8 cellular contexts compared by ENCODE assay signal in the genomic region with DNA sequence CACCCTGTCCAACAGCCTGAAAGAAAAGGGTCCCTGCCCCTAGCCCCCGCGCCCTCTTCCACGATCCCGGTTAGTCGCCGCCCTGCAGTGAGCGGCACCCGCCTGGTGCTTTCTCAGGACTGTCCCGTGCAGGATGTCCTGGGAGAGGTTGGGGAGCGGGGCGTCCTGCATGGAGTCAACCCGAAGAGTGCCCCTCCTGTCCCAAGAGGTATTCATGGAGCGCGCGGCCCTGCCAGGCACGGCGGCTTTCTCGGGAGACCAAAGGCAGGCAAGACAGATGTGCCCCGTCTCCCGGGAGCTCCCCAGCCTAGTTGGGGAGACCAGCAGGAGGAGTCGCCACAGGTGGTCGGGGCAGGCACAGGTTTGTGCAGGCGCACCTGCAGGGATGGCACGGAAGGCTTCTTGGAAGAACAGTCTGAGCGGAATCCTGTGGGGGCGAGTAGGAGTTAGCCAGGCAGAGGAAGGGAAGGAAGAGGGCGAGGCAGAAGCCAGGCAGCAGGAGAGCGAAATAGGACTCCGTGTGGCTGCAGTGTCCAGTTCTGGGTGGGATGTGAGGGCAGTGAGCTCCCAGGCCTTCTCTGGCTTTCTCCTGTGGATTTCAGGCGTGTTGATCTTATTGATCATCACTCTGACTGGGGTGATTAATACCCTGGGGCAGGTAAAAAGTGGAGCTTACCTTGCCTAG. TPM values are rescaled to one million over a fixed set of nuclear protein-coding genes. Genes with fewer than 3 reads are reported as not detected.
DNase-seq lines count a peak whose midpoint lies in the region; ATAC-seq and TF ChIP-seq lines count a peak whose summit lies in the region.

No MANE protein-coding gene starts in this region.

- H3K4me3 ChIP-seq in cardiac muscle cell (peak overlapping the region; percentile 53), ascending aorta (peak overlapping the region; percentile 89 to 99), thoracic aorta (peak overlapping the region; percentile 84)

- ATAC-seq in Right ventricle myocardium inferior (no peak), thoracic aorta (ENCODE audit: insufficient number of reproducible peaks, low FRiP score, low read depth) (no peak), GM18909 (IDR thresholded peaks at IDR 0.05; ENCODE audit: poor library complexity, unreplicated experiment) (no peak), GM21576 (IDR thresholded peaks at IDR 0.05; ENCODE audit: unreplicated experiment) (no peak)

- H3K36me3 ChIP-seq in cardiac muscle cell (peaks cover 8% of the 10 kb centered on the region), ascending aorta (peaks cover 32 to 33% of the 10 kb centered on the region in 2 donors), thoracic aorta (peaks cover 22% of the 10 kb centered on the region)

- DNase-seq in cardiac muscle cell (ENCODE audit: low read depth in 1 of 2, low spot score in 1 of 2) = no peak
- DNase-seq in Right ventricle myocardium inferior (ENCODE audit: missing footprints) = no peak
- DNase-seq in ascending aorta (ENCODE audit: low spot score in 2 of 2) = no peak
- DNase-seq in thoracic aorta (ENCODE audit: low spot score) = no peak
- DNase-seq in NCI-H1930 (lab: John Stamatoyannopoulos, UW) = no peak

- TF ChIP-seq CTCF in cardiac muscle cell (IDR thresholded peaks at IDR 0.05; ENCODE audit: low read depth, low read length) (no peak), ascending aorta (IDR thresholded peaks at IDR 0.05) (no peak), thoracic aorta (IDR thresholded peaks at IDR 0.05) (no peak)

- H3K27ac ChIP-seq in cardiac muscle cell (peak overlapping the region; percentile 80), ascending aorta (peak overlapping the region; percentile 81 to 95), layer of hippocampus (ENCODE audit: low read depth, low read length) (peak overlapping the region; percentile 66), thoracic aorta (peak overlapping the region; percentile 84)

- intact Hi-C loops in Right ventricle myocardium inferior (cut with DNase I) = loop anchor here (2.0 to 5.0 kb wide), 2 partner anchors 29 to 44 kb away; a partner anchor contains a TSS
- intact Hi-C loops in ascending aorta (cut with DNase I) = loop anchor here (1.0 to 2.0 kb wide), 3 partner anchors 47 to 219 kb away; no protein-coding TSS in a partner anchor

- H3K27me3 ChIP-seq in cardiac muscle cell (no peaks in the 10 kb centered on the region), ascending aorta (no peaks in the 10 kb centered on the region), layer of hippocampus (ENCODE audit: control insufficient read depth, insufficient read depth, low read length) (no peaks in the 10 kb centered on the region), thoracic aorta (replicated peaks; ENCODE audit: insufficient read depth) (no peaks in the 10 kb centered on the region)

- H3K4me1 ChIP-seq in cardiac muscle cell (ENCODE audit: low read depth) = peaks cover 8% of the 10 kb centered on the region
- peaks cover 33 to 48% of the 10 kb centered on the region in 2 donors for H3K4me1 ChIP-seq in ascending aorta
- peaks cover 26 to 54% of the 10 kb centered on the region in 2 donors for H3K4me1 ChIP-seq in thoracic aorta (ENCODE audit: control insufficient read depth in 1 of 2, low read depth in 2 of 2)

- H3K9me3 ChIP-seq in cardiac muscle cell (ENCODE audit: low read depth) (no peaks in the 10 kb centered on the region), ascending aorta (no peaks in the 10 kb centered on the region), thoracic aorta (no peaks in the 10 kb centered on the region)

RNA-seq across cellular contexts. Expression of a gene that starts 0.7 kb away (rescaled TPM):
- total RNA-seq in cardiac muscle cell (217 and 278 TPM in 2 replicates), Right ventricle myocardium inferior (54.4 TPM), ascending aorta (410 TPM), thoracic aorta (100 to 1,000 TPM; 218 to 320 TPM)
- 124 and 145 TPM in 2 replicates for polyA plus RNA-seq in cardiac muscle cell

RNA-seq across cellular contexts. Expression of a gene that starts 29.6 kb away (rescaled TPM):
- total RNA-seq in cardiac muscle cell (53.8 and 63.8 TPM in 2 replicates), Right ventricle myocardium inferior (191 TPM), ascending aorta (30.2 TPM), thoracic aorta (10 to 100 TPM; 30.8 to 87.3 TPM)
- 53.4 and 73.3 TPM in 2 replicates for polyA plus RNA-seq in cardiac muscle cell

RNA-seq across cellular contexts. Expression of a gene that starts 41.9 kb away (rescaled TPM):
- total RNA-seq in cardiac muscle cell (173 and 190 TPM in 2 replicates), Right ventricle myocardium inferior (134 TPM), ascending aorta (112 TPM), thoracic aorta (100 to 1,000 TPM; 158 to 162 TPM)
- 218 and 242 TPM in 2 replicates for polyA plus RNA-seq in cardiac muscle cell

RNA-seq across cellular contexts. Expression of a gene that starts 47.2 kb away (rescaled TPM):
- total RNA-seq in cardiac muscle cell (14.4 and 26.4 TPM in 2 replicates), Right ventricle myocardium inferior (5.6 TPM), ascending aorta (23.5 TPM), thoracic aorta (1 to 10 TPM; 3.2 to 4.4 TPM)
- 7.6 and 9.6 TPM in 2 replicates for polyA plus RNA-seq in cardiac muscle cell
